In the genomic region with DNA sequence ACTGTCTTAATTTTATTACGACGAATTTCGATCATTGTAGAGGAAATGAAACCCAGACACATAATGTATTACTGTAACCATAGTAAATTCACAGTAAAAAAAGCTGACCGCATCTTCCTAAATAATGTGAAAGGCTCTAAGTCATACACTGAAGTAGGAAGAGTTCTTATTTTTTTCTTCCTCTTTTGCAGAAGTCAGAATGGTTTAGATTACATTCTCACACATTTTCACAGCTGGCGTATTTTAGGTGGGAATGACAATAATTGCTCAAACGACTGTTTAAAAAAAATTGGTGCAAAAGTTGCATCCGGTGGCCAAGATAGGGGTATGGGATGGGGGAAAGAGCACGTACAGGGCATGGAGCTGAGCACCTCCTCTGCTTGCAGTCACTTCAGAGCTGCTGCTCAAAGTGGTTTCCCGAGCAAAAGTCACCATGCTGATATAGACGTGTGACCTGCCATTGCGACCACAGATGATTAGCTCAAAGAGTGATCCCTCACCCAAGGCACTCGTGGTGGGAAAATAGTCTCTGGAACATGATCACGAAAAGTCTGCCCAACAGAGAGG, we compare ENCODE assay signal across 12 cellular contexts. TPM values are rescaled to one million over a fixed set of nuclear protein-coding genes. Genes with fewer than 3 reads are reported as not detected.
DNase-seq lines count a peak whose midpoint lies in the region; ATAC-seq, FAIRE-seq and TF ChIP-seq lines count a peak whose summit lies in the region.
"Had no signal": no experiment of that assay in that cellular context is flagged by ENCODE, and none has a peak within 500 bp of the region (broad histone marks: within the 10 kb centered on the region; RNA-seq: fewer than 3 reads in every experiment).

No MANE protein-coding gene starts in this region.

- ATAC-seq in GM21423 (IDR thresholded peaks at IDR 0.05; ENCODE audit: unreplicated experiment) (peak; percentile 93), HG03196 (IDR thresholded peaks at IDR 0.05; ENCODE audit: unreplicated experiment) (peak; percentile 80), gastrocnemius medialis (no peak)

- no peaks in the 10 kb centered on the region for H3K9me3 Mint-ChIP-seq in dendritic cell treated with granulocyte-macrophage colony-stimulating factor and Interleukin-4, amounts not matched to agents 40 ng/mL and 50 ng/mL, for 4 days
- no peaks in the 10 kb centered on the region for H3K9me3 Mint-ChIP-seq in activated CD4-positive, alpha-beta memory T cell treated with anti-CD3 and anti-CD28 coated beads, Interleukin-2, amount 10 ng/mL, durations not matched to agents 7 days and 5 days
- H3K9me3 Mint-ChIP-seq in activated T-cell treated with anti-CD3 and anti-CD28 coated beads, Interleukin-2, amount 50 U/mL, for 24 hours: no peaks in the 10 kb centered on the region

- POLR2A ChIA-PET in activated CD4-positive, alpha-beta memory T cell treated with anti-CD3 and anti-CD28 coated beads, Interleukin-2, amount 10 ng/mL, durations not matched to agents 7 days and 5 days (lab: Charles Lee): no interaction called here

- H3K27ac ChIP-seq in gastrocnemius medialis (no peak overlapping the region), esophagus muscularis mucosa (replicated peaks in 1 of 4) (no peak overlapping the region)

- H3K9me3 ChIP-seq in gastrocnemius medialis (no peaks in the 10 kb centered on the region), esophagus muscularis mucosa (no peaks in the 10 kb centered on the region)

- H3K36me3 Mint-ChIP-seq in dendritic cell treated with granulocyte-macrophage colony-stimulating factor and Interleukin-4, amounts not matched to agents 40 ng/mL and 50 ng/mL, for 4 days (ENCODE audit: low read depth): no peaks in the 10 kb centered on the region
- H3K36me3 Mint-ChIP-seq in activated CD4-positive, alpha-beta memory T cell treated with anti-CD3 and anti-CD28 coated beads, Interleukin-2, amount 10 ng/mL, durations not matched to agents 7 days and 5 days (ENCODE audit: low read depth): no peaks in the 10 kb centered on the region
- no peaks in the 10 kb centered on the region for H3K36me3 Mint-ChIP-seq in activated T-cell treated with anti-CD3 and anti-CD28 coated beads, Interleukin-2, amount 50 U/mL, for 24 hours (ENCODE audit: low read depth)

- H3K4me1 Mint-ChIP-seq in dendritic cell treated with granulocyte-macrophage colony-stimulating factor and Interleukin-4, amounts not matched to agents 40 ng/mL and 50 ng/mL, for 4 days (ENCODE audit: low read depth): peaks cover 57% of the 10 kb centered on the region
- H3K4me1 Mint-ChIP-seq in activated CD4-positive, alpha-beta memory T cell treated with anti-CD3 and anti-CD28 coated beads, Interleukin-2, amount 10 ng/mL, durations not matched to agents 7 days and 5 days: peaks cover 3% of the 10 kb centered on the region
- peaks cover 5% of the 10 kb centered on the region for H3K4me1 Mint-ChIP-seq in activated T-cell treated with anti-CD3 and anti-CD28 coated beads, Interleukin-2, amount 50 U/mL, for 24 hours (ENCODE audit: low read depth)

- no peaks in the 10 kb centered on the region for H3K36me3 ChIP-seq in gastrocnemius medialis
- no peaks in the 10 kb centered on the region for H3K36me3 ChIP-seq in esophagus muscularis mucosa

- intact Hi-C loops in dendritic cell treated with granulocyte-macrophage colony-stimulating factor and Interleukin-4, amounts not matched to agents 40 ng/mL and 50 ng/mL, for 4 days (cut with micrococcal nuclease): loop anchor here (1.0 to 10.0 kb wide), 3 partner anchors 38 to 465 kb away; a partner anchor contains a TSS
- intact Hi-C loops in gastrocnemius medialis (cut with DNase I; ENCODE audit: low total_unique reads) (no loop called here), esophagus muscularis mucosa (cut with DNase I) (no loop called here)

- peaks cover 42% of the 10 kb centered on the region for H3K27me3 Mint-ChIP-seq in dendritic cell treated with granulocyte-macrophage colony-stimulating factor and Interleukin-4, amounts not matched to agents 40 ng/mL and 50 ng/mL, for 4 days
- H3K27me3 Mint-ChIP-seq in activated CD4-positive, alpha-beta memory T cell treated with anti-CD3 and anti-CD28 coated beads, Interleukin-2, amount 10 ng/mL, durations not matched to agents 7 days and 5 days: peaks cover 1% of the 10 kb centered on the region
- peaks cover 25% of the 10 kb centered on the region for H3K27me3 Mint-ChIP-seq in activated T-cell treated with anti-CD3 and anti-CD28 coated beads, Interleukin-2, amount 50 U/mL, for 24 hours

- TF ChIP-seq POLR2A in gastrocnemius medialis (IDR thresholded peaks at IDR 0.05): no peak
- TF ChIP-seq POLR2A in esophagus muscularis mucosa (IDR thresholded peaks at IDR 0.05; ENCODE audit: low read depth): no peak

- no peak for TF ChIP-seq EP300 in esophagus muscularis mucosa (IDR thresholded peaks at IDR 0.05)

- WGBS in esophagus muscularis mucosa: 59% methylated on average over 13 of the region's 13 CpGs

- H3K4me3 Mint-ChIP-seq in dendritic cell treated with granulocyte-macrophage colony-stimulating factor and Interleukin-4, amounts not matched to agents 40 ng/mL and 50 ng/mL, for 4 days: peak overlapping the region; percentile 1
- no peak overlapping the region for H3K4me3 Mint-ChIP-seq in activated CD4-positive, alpha-beta memory T cell treated with anti-CD3 and anti-CD28 coated beads, Interleukin-2, amount 10 ng/mL, durations not matched to agents 7 days and 5 days
- no peak overlapping the region for H3K4me3 Mint-ChIP-seq in activated T-cell treated with anti-CD3 and anti-CD28 coated beads, Interleukin-2, amount 50 U/mL, for 24 hours

- H3K4me1 ChIP-seq in gastrocnemius medialis (no peaks in the 10 kb centered on the region), esophagus muscularis mucosa (no peaks in the 10 kb centered on the region)

- no peak for DNase-seq in GM18507 (ENCODE audit: extremely low spot score, insufficient read length, low read depth)
- no peak for DNase-seq in gastrocnemius medialis
- DNase-seq in esophagus muscularis mucosa (ENCODE audit: extremely low spot score): no peak
- no peak for DNase-seq in activated CD4-positive, alpha-beta memory T cell treated with anti-CD3 and anti-CD28 coated beads, Interleukin-2, amount 10 ng/mL, durations not matched to agents 7 days and 5 days
- no peak for DNase-seq in activated T-cell treated with anti-CD3 and anti-CD28 coated beads, Interleukin-2, amount 50 U/mL, for 24 hours

- in situ Hi-C loops in gastrocnemius medialis (cut with MboI; ENCODE audit: low sequenced_read_pairs in 4 of 4): no loop called here

- H3K27me3 ChIP-seq in gastrocnemius medialis (no peaks in the 10 kb centered on the region), esophagus muscularis mucosa (no peaks in the 10 kb centered on the region)

- TF ChIP-seq CTCF in gastrocnemius medialis (IDR thresholded peaks at IDR 0.05 in 4 of 5, conservative IDR thresholded peaks at IDR 0.05 in 1 of 5) (no peak), esophagus muscularis mucosa (IDR thresholded peaks at IDR 0.05) (no peak)

- H3K4me3 ChIP-seq in gastrocnemius medialis (no peak overlapping the region), esophagus muscularis mucosa (no peak overlapping the region)

- FAIRE-seq in GM18507 (lab: Jason Lieb, UNC): peak; percentile 62
- FAIRE-seq: endometrium, G401.6, RCC 7860 had no signal

- no peak overlapping the region for H3K27ac Mint-ChIP-seq in dendritic cell treated with granulocyte-macrophage colony-stimulating factor and Interleukin-4, amounts not matched to agents 40 ng/mL and 50 ng/mL, for 4 days
- no peak overlapping the region for H3K27ac Mint-ChIP-seq in activated CD4-positive, alpha-beta memory T cell treated with anti-CD3 and anti-CD28 coated beads, Interleukin-2, amount 10 ng/mL, durations not matched to agents 7 days and 5 days
- H3K27ac Mint-ChIP-seq in activated T-cell treated with anti-CD3 and anti-CD28 coated beads, Interleukin-2, amount 50 U/mL, for 24 hours: no peak overlapping the region

- CTCF ChIA-PET in activated CD4-positive, alpha-beta memory T cell treated with anti-CD3 and anti-CD28 coated beads, Interleukin-2, amount 10 ng/mL, durations not matched to agents 7 days and 5 days (lab: Charles Lee): interaction anchor here (0.7 kb wide), 1 partner anchor 187 kb away, joined by 3 read pairs; no protein-coding TSS in a partner anchor

RNA-seq across cellular contexts. Expression of a gene that starts 35.3 kb away (rescaled TPM):
- not detected for total RNA-seq in gastrocnemius medialis
- not detected for total RNA-seq in esophagus muscularis mucosa
- total RNA-seq in activated CD4-positive, alpha-beta memory T cell treated with anti-CD3 and anti-CD28 coated beads, Interleukin-2, amount 10 ng/mL, durations not matched to agents 7 days and 5 days: not detected
- total RNA-seq: liver had no signal

RNA-seq across cellular contexts. Expression of a gene that starts 45.4 kb away (rescaled TPM):
- total RNA-seq in gastrocnemius medialis: not detected
- not detected for total RNA-seq in esophagus muscularis mucosa
- total RNA-seq in activated CD4-positive, alpha-beta memory T cell treated with anti-CD3 and anti-CD28 coated beads, Interleukin-2, amount 10 ng/mL, durations not matched to agents 7 days and 5 days: not detected
- total RNA-seq: liver had no signal

Comparison
In these comparisons a context has a peak if more than half of its experiments do, and no peak if none do; other contexts are left out.
1. ATAC-seq: peak in GM21423 (single experiment) and HG03196 (single experiment); none in gastrocnemius medialis (0 of 2).